In genomic region chr11:134037093-134037908, GRCh38 we compare ENCODE assay signal across 8 cellular contexts. TPM values are rescaled to one million over a fixed set of nuclear protein-coding genes. Genes with fewer than 3 reads are reported as not detected.
DNase-seq lines count a peak whose midpoint lies in the region; ATAC-seq, FAIRE-seq and TF ChIP-seq lines count a peak whose summit lies in the region.

No MANE protein-coding gene starts in this region.

- ATAC-seq in HG03442 (IDR thresholded peaks at IDR 0.05; ENCODE audit: unreplicated experiment), result peak; percentile 72
- peak; percentile 72 for ATAC-seq in SK-N-SH treated with all-trans-retinoic acid at 6 μM for 48 hours
- peak; percentile 70 for ATAC-seq in GM12878

- in situ Hi-C loops in GM12878 (cut with MboI), result no loop called here

- H3K9me3 ChIP-seq in GM12878 (replicated peaks; ENCODE audit: control insufficient read depth, insufficient read depth, low read length), result no peaks in the 10 kb centered on the region
- H3K9me3 ChIP-seq in skeletal muscle satellite cell (replicated peaks; ENCODE audit: low read length), result no peaks in the 10 kb centered on the region

- POLR2A ChIA-PET in GM12878 (lab: Charles Lee), result no interaction called here

- no peak for TF ChIP-seq CTCF in AG09319 (IDR thresholded peaks at IDR 0.05; ENCODE audit: low read depth, low read length)
- TF ChIP-seq CTCF in GM12878 (IDR thresholded peaks at IDR 0.05 in 2 of 3, conservative IDR thresholded peaks at IDR 0.05 in 1 of 3; ENCODE audit: control insufficient read depth in 2 of 3, extremely low read depth in 1 of 3, insufficient read depth in 1 of 3, low read depth in 3 of 3, low read length in 3 of 3), result no peak

- 1% methylated on average over 22 of the region's 51 CpGs for WGBS in GM12878 (ENCODE audit: insufficient coverage, insufficient replicate concordance, low lambda C conversion rate, missing lambda C conversion rate)

- TF ChIP-seq RAD21 in GM12878 (IDR thresholded peaks at IDR 0.05; ENCODE audit: insufficient read depth, low read depth, low read length), result no peak

- RAD21 ChIA-PET in GM12878 (lab: Charles Lee; ENCODE audit: unreplicated experiment), result no interaction called here

- FAIRE-seq in GM19239 (lab: Jason Lieb, UNC), result peak; percentile 4
- peak; percentile 65 for FAIRE-seq in GM12878 (lab: Jason Lieb, UNC)

- no peaks in the 10 kb centered on the region for H4K20me1 ChIP-seq in GM12878 (ENCODE audit: control insufficient read depth, insufficient read depth)

- BruUV-seq in GM12878 (replicated peaks; lab: Mats Ljungman, UMichigan), result no TSS peak

- peak; percentile 46 for TF ChIP-seq POLR2A in GM12878 (IDR thresholded peaks at IDR 0.05; ENCODE audit: low read depth, low read length)

- H3K9ac ChIP-seq in GM12878 (ENCODE audit: control insufficient read depth, insufficient read depth, low read length) (peak overlapping the region; percentile 50; the same call in 1 of the 2 replicates), skeletal muscle satellite cell (ENCODE audit: low read depth, low read length) (peak overlapping the region; percentile 74)

- DNase-seq in AG09319 (ENCODE audit: extremely low read depth, low read depth), result peak; percentile 70
- peak; percentile 55 for DNase-seq in GM19239 (ENCODE audit: insufficient read length, low spot score)
- DNase-seq in GM12878 (ENCODE audit: low read depth, low spot score), result peak; percentile 7
- no peak for DNase-seq in NCI-H1694 (lab: John Stamatoyannopoulos, UW)

- H3K27ac ChIP-seq in GM12878 (ENCODE audit: control insufficient read depth, insufficient read depth), result no peak overlapping the region

- SMC1A ChIA-PET in GM12878 (lab: Charles Lee; ENCODE audit: uncharacterized antibody, unreplicated experiment), result interaction anchor here (1.4 kb wide), 1 partner anchor 13 kb away, joined by 4 read pairs; no protein-coding TSS in a partner anchor

- intact Hi-C loops in GM12878 (cut with micrococcal nuclease; ENCODE audit: unreplicated experiment), result no loop called here

- H3K4me3 ChIP-seq in GM12878 (peak overlapping the region; percentile 82), iPS-11a (ENCODE audit: low read depth, low read length) (peak overlapping the region; percentile 53), skeletal muscle satellite cell (ENCODE audit: low read length) (peak overlapping the region; percentile 70)

- H3K4me2 ChIP-seq in GM12878 (ENCODE audit: control insufficient read depth, insufficient read depth), result peak overlapping the region; percentile 78
- H3K4me2 ChIP-seq in skeletal muscle satellite cell (ENCODE audit: low read length), result peak overlapping the region; percentile 92

- H3K4me1 ChIP-seq in GM12878 (ENCODE audit: control insufficient read depth, insufficient read depth, low read length) (peaks cover 4% of the 10 kb centered on the region; the same call in 1 of the 2 replicates), skeletal muscle satellite cell (ENCODE audit: control insufficient read depth, insufficient read depth, low read length) (peaks cover 49% of the 10 kb centered on the region)

- H3K36me3 ChIP-seq in GM12878 (ENCODE audit: control insufficient read depth in 2 of 2, insufficient read depth in 2 of 2, low read length in 1 of 2) (no peaks in the 10 kb centered on the region), skeletal muscle satellite cell (ENCODE audit: insufficient read depth, low read length) (no peaks in the 10 kb centered on the region)

- H3K79me2 ChIP-seq in GM12878 (ENCODE audit: control insufficient read depth, insufficient read depth, low read length), result no peaks in the 10 kb centered on the region

- TF ChIP-seq EP300 in GM12878 (IDR thresholded peaks at IDR 0.05; ENCODE audit: borderline replicate concordance in 1 of 2, control insufficient read depth in 1 of 2, low read depth in 2 of 2, low read length in 2 of 2), result no peak

- H2AFZ ChIP-seq in GM12878 (ENCODE audit: control insufficient read depth, low read depth, low read length), result peak overlapping the region; percentile 51

- CTCF ChIA-PET in GM12878 (lab: Yijun Ruan, JAX), result interaction anchor here (1.1 to 1.3 kb wide), 4 partner anchors 13 to 127 kb away, joined by 3 to 5 read pairs (median 4); no protein-coding TSS in a partner anchor

- H3K27me3 ChIP-seq in GM12878 (replicated peaks in 1 of 2; ENCODE audit: control insufficient read depth in 2 of 2, insufficient read depth in 2 of 2, low read length in 1 of 2), result no peaks in the 10 kb centered on the region; a peak in 3 of 4 replicates
- H3K27me3 ChIP-seq in skeletal muscle satellite cell (ENCODE audit: control insufficient read depth, insufficient read depth, low read length), result peaks cover 3% of the 10 kb centered on the region

TF ChIP-seq in SK-N-SH treated with all-trans-retinoic acid at 6 μM for 48 hours, 23 proteins besides CTCF, POLR2A, EP300 and RAD21 (continues in another document):
- TF ChIP-seq TCF4 (CRISPR knock-in tag; IDR thresholded peaks at IDR 0.05; ENCODE audit: borderline replicate concordance), result no peak
- TF ChIP-seq ZFP3 (CRISPR knock-in tag; IDR thresholded peaks at IDR 0.05), result 0 out of 2 replicates have a peak, but pooled peaks have one; percentile 31
- TF ChIP-seq TSHZ2 (CRISPR knock-in tag; IDR thresholded peaks at IDR 0.05), result no peak

TF ChIP-seq in GM12878, 131 proteins besides CTCF, POLR2A, EP300 and RAD21 (continues in another document):
- TF ChIP-seq IKZF2 (IDR thresholded peaks at IDR 0.05) (no peak), USF2 (IDR thresholded peaks at IDR 0.05; ENCODE audit: borderline replicate concordance, low read depth, low read length) (no peak), SUZ12 (IDR thresholded peaks at IDR 0.05; ENCODE audit: unreplicated experiment) (no peak), SIN3A (IDR thresholded peaks at IDR 0.05; ENCODE audit: low read depth, low read length) (no peak), HDGF (IDR thresholded peaks at IDR 0.05) (no peak), ASH2L (IDR thresholded peaks at IDR 0.05; ENCODE audit: borderline replicate concordance, low read depth) (no peak), E4F1 (IDR thresholded peaks at IDR 0.05; ENCODE audit: borderline replicate concordance, partially characterized antibody) (no peak), NFYA (IDR thresholded peaks at IDR 0.05; ENCODE audit: borderline replicate concordance, low read depth, low read length) (no peak), MAX (IDR thresholded peaks at IDR 0.05; ENCODE audit: low read depth, low read length) (0 out of 2 replicates have a peak, but pooled peaks have one; percentile 22)

RNA-seq across cellular contexts. Expression of gene JAM3, which starts 31.6 kb away (rescaled TPM):
- 0.10 and 2.6 TPM in 2 replicates for total RNA-seq in GM12878 (2013; cell fraction: nucleolus; rRNA removed)
- total RNA-seq in GM12878 (2014; rRNA removed), result 0.11 and 0.28 TPM in 2 replicates
- total RNA-seq in GM12878 (2014; rRNA removed; fragmentation: Illumina TruSeq; extraction: Trizol), result 0.04 TPM in 1 of 2 replicates, not detected in the other
- total RNA-seq in GM12878 (2021), result 0.21 TPM in 1 of 2 replicates, not detected in the other
- polyA plus RNA-seq in GM12878 (2011; ENCODE audit: low read depth), result 0.67 TPM
- 0.23 and 0.27 TPM in 2 replicates for polyA plus RNA-seq in GM12878 (2011; rRNA removed)
- 0.18 TPM in 2 replicates for polyA plus RNA-seq in GM12878 (2011; cell fraction: cytosol; rRNA removed)
- 0.42 and 0.63 TPM in 2 replicates for polyA plus RNA-seq in GM12878 (2011; cell fraction: nucleus; rRNA removed)
- polyA plus RNA-seq in GM12878 (2012), result 0.70 and 0.79 TPM in 2 replicates
- polyA plus RNA-seq in GM12878 (2014; fragmentation: Illumina TruSeq; extraction: Trizol), result 0.16 and 2.0 TPM in 2 replicates
- under 1 TPM; 0.53 to 0.82 TPM for polyA plus RNA-seq in GM12878 (2014; fragmentation: Nextera tagmentation; extraction: Ambion mirVana)
- 0.16 and 0.32 TPM in 2 replicates for polyA plus RNA-seq in GM12878 (2014; rRNA removed)
- 1 to 10 TPM in 1 of 2 experiments, under 1 TPM in 1; 0.68 to 1.1 TPM for polyA plus RNA-seq in GM12878 (2016; fragmentation: Nextera tagmentation; extraction: Ambion mirVana)
- polyA minus RNA-seq in GM12878 (2011; rRNA and poly(A)+ RNA removed), result 0.10 TPM in 1 of 2 replicates, not detected in the other
- polyA minus RNA-seq in GM12878 (2011; cell fraction: cytosol; rRNA and poly(A)+ RNA removed), result not detected in 2 replicates
- 0.12 and 0.19 TPM in 2 replicates for polyA minus RNA-seq in GM12878 (2011; cell fraction: nucleus; rRNA and poly(A)+ RNA removed)
- 59.1 and 62.3 TPM in 2 replicates for total RNA-seq in skeletal muscle satellite cell (2012; rRNA removed)
